1 cellular context compared by ENCODE assay signal in the genomic region with DNA sequence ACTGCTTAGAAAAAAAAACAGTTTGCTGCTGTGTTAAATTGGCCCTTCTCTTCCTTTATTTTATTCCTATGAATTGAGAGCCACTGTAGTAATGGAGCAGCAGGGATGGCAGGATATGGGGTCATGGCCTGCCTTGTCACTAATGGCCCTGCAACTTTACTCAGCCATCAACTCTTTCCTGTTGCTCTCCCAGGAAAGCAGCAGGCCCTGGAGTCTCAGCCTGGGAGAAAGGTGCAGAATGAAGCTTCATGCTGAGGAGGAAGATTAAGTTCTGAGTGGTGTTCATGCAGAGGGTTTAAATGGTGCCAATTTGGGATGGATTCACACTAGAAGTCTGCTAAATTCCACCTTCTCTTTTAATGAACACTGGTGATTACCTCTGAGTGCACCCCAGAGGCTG.
TF ChIP-seq lines count a peak whose summit lies in the region.

No MANE protein-coding gene starts in this region.

TF ChIP-seq in H1, 55 proteins besides CTCF, POLR2A, EP300 and RAD21 (continued from another document):
- TF ChIP-seq NANOG (IDR thresholded peaks at IDR 0.05; ENCODE audit: insufficient read depth, low read depth, low read length, poor library complexity, severe bottlenecking) (no peak), KDM4A (IDR thresholded peaks at IDR 0.05; ENCODE audit: low read depth, low read length, severe bottlenecking) (no peak), HDAC2 (IDR thresholded peaks at IDR 0.05; ENCODE audit: borderline replicate concordance in 1 of 2, low read depth in 2 of 2, low read length in 2 of 2) (no peak), BACH1 (IDR thresholded peaks at IDR 0.05; ENCODE audit: low read length) (no peak), CHD2 (IDR thresholded peaks at IDR 0.05; ENCODE audit: low read length) (no peak)
